In the genomic region with DNA sequence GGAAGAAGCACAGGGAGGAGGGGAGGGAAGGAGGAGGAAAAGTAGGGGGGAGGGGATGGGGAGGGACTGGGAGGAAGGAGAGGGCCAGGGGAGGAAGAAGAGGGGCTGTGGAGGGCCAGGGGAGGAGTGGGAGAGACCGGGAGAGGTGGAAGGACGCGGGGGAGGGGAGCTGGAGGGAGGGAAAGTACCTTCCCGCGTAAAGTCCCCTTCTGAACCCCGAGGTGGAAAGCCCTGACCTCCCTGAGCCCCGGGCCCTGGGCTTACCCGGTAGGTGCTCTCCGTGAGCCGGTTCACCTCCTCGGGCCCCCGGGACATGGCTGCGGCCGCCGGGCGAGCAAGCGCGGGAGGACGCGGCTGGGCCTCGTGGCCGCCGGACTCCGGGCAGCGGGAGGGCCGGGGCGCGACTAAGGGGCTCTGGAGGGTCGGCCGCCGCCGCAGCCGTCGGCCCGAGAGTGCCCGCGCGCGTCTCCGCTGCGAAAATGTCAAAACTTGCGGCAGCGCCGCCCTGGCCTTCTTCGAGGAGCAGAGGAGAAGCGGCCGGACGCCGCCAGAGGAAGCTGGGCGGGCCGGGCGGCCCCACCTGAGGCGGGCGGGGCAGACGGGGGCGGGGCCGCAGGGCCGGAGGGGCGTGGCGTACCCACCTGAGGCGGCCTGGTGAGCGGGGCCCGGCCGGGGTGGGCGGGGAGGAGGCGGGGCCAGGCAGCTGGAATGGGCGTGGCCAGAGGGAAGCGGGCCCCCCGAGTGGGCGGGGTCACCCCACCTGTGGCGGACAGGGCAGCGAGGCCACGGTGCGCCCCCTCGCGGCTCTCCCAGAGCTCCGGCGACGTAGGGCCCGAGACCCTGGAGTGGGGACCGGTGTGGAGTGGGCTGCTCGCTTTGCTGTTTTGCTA, we compare ENCODE assay signal across 8 cellular contexts. TPM values are rescaled to one million over a fixed set of nuclear protein-coding genes. Genes with fewer than 3 reads are reported as not detected.
A peak's percentile ranks its signal among the peaks of the same experiment; 100 is the strongest.
DNase-seq lines count a peak whose midpoint lies in the region; ATAC-seq, FAIRE-seq and TF ChIP-seq lines count a peak whose summit lies in the region.

A gene with protein sequence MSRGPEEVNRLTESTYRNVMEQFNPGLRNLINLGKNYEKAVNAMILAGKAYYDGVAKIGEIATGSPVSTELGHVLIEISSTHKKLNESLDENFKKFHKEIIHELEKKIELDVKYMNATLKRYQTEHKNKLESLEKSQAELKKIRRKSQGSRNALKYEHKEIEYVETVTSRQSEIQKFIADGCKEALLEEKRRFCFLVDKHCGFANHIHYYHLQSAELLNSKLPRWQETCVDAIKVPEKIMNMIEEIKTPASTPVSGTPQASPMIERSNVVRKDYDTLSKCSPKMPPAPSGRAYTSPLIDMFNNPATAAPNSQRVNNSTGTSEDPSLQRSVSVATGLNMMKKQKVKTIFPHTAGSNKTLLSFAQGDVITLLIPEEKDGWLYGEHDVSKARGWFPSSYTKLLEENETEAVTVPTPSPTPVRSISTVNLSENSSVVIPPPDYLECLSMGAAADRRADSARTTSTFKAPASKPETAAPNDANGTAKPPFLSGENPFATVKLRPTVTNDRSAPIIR (minus strand): TSS at position 553 of the 890 bp plus-strand sequence. CDS start 238 bp downstream, at position 315.

- POLR2A ChIA-PET in Caco-2 (lab: Charles Lee) = interaction anchor here (0.5 to 1.1 kb wide), 9 partner anchors 8 to 120 kb away, joined by 3 to 7 read pairs (median 5); no protein-coding TSS in a partner anchor

- H3K4me1 ChIP-seq in Caco-2 = peaks cover 26% of the 10 kb centered on the region
- peaks cover 5% of the 10 kb centered on the region for H3K4me1 ChIP-seq in OCI-LY1 (ENCODE audit: insufficient read depth, low read length, severe bottlenecking)
- H3K4me1 ChIP-seq in neural progenitor cell = peaks cover 16% of the 10 kb centered on the region
- H3K4me1 ChIP-seq in suprapubic skin = peaks cover 17% of the 10 kb centered on the region

- DNase-seq in Caco-2 (peak; percentile 96 to 99), HTR-8/SVneo (ENCODE audit: insufficient read length, low spot score) (peak; percentile 81), fibroblast of mammary gland (ENCODE audit: low read depth) (peak; percentile 29), neural progenitor cell (ENCODE audit: low spot score) (peak; percentile 96), suprapubic skin (ENCODE audit: low spot score in 2 of 2) (peak; percentile 86 to 89)
- DNase-seq in activated T-cell treated with anti-CD3 and anti-CD28 coated beads, Interleukin-2, amount 50 U/mL, for 48 hours = peak; percentile 88 to 94

- WGBS in suprapubic skin = under 1% methylated on average over 28 of the region's 82 CpGs

- no peak for TF ChIP-seq POLR2A in suprapubic skin (IDR thresholded peaks at IDR 0.05)

- intact Hi-C loops in Caco-2 (cut with micrococcal nuclease; ENCODE audit: unreplicated experiment) = loop anchor here (1.0 to 2.0 kb wide), 2 partner anchors 40 to 106 kb away; no protein-coding TSS in a partner anchor

- H3K4me2 ChIP-seq in OCI-LY1 (ENCODE audit: low read length) (peak within 1 kb of the TSS; percentile 64), neural progenitor cell (peak within 1 kb of the TSS; percentile 77)

- peaks cover 41% of the 10 kb centered on the region for H3K36me3 Mint-ChIP-seq in Caco-2 (ENCODE audit: insufficient read depth, unreplicated experiment)
- H3K36me3 Mint-ChIP-seq in neural progenitor cell = peaks cover 2% of the 10 kb centered on the region

- H3K4me3 Mint-ChIP-seq in Caco-2 (ENCODE audit: unreplicated experiment) (peak within 1 kb of the TSS; percentile 75), neural progenitor cell (peak within 1 kb of the TSS; percentile 81)

- H3F3A ChIP-seq in OCI-LY1 (ENCODE audit: insufficient read depth, low read length) (no peaks in the 10 kb centered on the region), neural progenitor cell (ENCODE audit: low read depth) (peaks cover 19% of the 10 kb centered on the region)

- H3K4me3 ChIP-seq in Caco-2 (ENCODE audit: low read depth, low read length) (peak within 1 kb of the TSS; percentile 90), OCI-LY1 (ENCODE audit: low read depth, low read length, poor library complexity, severe bottlenecking) (peak within 1 kb of the TSS; percentile 49), fibroblast of mammary gland (ENCODE audit: control insufficient read depth, low read depth, low read length) (peak within 1 kb of the TSS; percentile 41), neural progenitor cell (peak within 1 kb of the TSS; percentile 72), suprapubic skin (peak within 1 kb of the TSS; percentile 74)

- peaks cover 9% of the 10 kb centered on the region for H3K9me3 ChIP-seq in Caco-2
- H3K9me3 ChIP-seq in OCI-LY1 (ENCODE audit: low read length) = no peaks in the 10 kb centered on the region
- no peaks in the 10 kb centered on the region for H3K9me3 ChIP-seq in neural progenitor cell (ENCODE audit: low read depth)
- no peaks in the 10 kb centered on the region for H3K9me3 ChIP-seq in suprapubic skin

- H4K20me1 ChIP-seq in OCI-LY1 (ENCODE audit: insufficient read depth, low read length) (no peaks in the 10 kb centered on the region), neural progenitor cell (ENCODE audit: low read depth) (peaks cover 21% of the 10 kb centered on the region)

- H2AFZ ChIP-seq in OCI-LY1 (ENCODE audit: low read length) (no peak within 1 kb of the TSS), neural progenitor cell (replicated peaks) (peak within 1 kb of the TSS; percentile 96)

- TF ChIP-seq EP300 in suprapubic skin (IDR thresholded peaks at IDR 0.05) = no peak

- H3K27me3 Mint-ChIP-seq in Caco-2 (ENCODE audit: insufficient read depth, unreplicated experiment) (no peaks in the 10 kb centered on the region), neural progenitor cell (ENCODE audit: insufficient read depth, low read depth) (peaks cover 15% of the 10 kb centered on the region)

- no peak for FAIRE-seq in HTR-8/SVneo (lab: Jason Lieb, UNC)

- no TSS peak for BruUV-seq in Caco-2 (replicated peaks; lab: Mats Ljungman, UMichigan)

- no peaks in the 10 kb centered on the region for H3K36me3 ChIP-seq in Caco-2 (ENCODE audit: control insufficient read depth, insufficient read depth, low read length)
- H3K36me3 ChIP-seq in OCI-LY1 (ENCODE audit: insufficient read depth, low read length) = no peaks in the 10 kb centered on the region
- no peaks in the 10 kb centered on the region for H3K36me3 ChIP-seq in neural progenitor cell
- H3K36me3 ChIP-seq in suprapubic skin = no peaks in the 10 kb centered on the region

- no peaks in the 10 kb centered on the region for H3K79me2 ChIP-seq in OCI-LY1 (ENCODE audit: insufficient read depth, low read length)
- H3K79me2 ChIP-seq in neural progenitor cell (ENCODE audit: low read depth) = peaks cover 43% of the 10 kb centered on the region

- TF ChIP-seq CTCF in Caco-2 (IDR thresholded peaks at IDR 0.05; ENCODE audit: insufficient read depth in 1 of 2, low read depth in 1 of 2, low read length in 1 of 2, severe bottlenecking in 1 of 2, unreplicated experiment in 1 of 2) = peak; percentile 92 to 93
- TF ChIP-seq CTCF in OCI-LY1 (IDR thresholded peaks at IDR 0.05; ENCODE audit: low read length) = peak; percentile 73
- TF ChIP-seq CTCF in fibroblast of mammary gland (conservative IDR thresholded peaks at IDR 0.05; ENCODE audit: control insufficient read depth, insufficient read depth, low read depth, low read length) = no peak
- peak; percentile 74 for TF ChIP-seq CTCF in neural progenitor cell (IDR thresholded peaks at IDR 0.05)
- peak; percentile 18 to 58 for TF ChIP-seq CTCF in suprapubic skin (IDR thresholded peaks at IDR 0.05)

- H3K27ac Mint-ChIP-seq in Caco-2 (ENCODE audit: unreplicated experiment) = peak within 1 kb of the TSS; percentile 67
- no peak within 1 kb of the TSS for H3K27ac Mint-ChIP-seq in neural progenitor cell

- H3K9me3 Mint-ChIP-seq in Caco-2 (ENCODE audit: unreplicated experiment) = no peaks in the 10 kb centered on the region
- H3K9me3 Mint-ChIP-seq in neural progenitor cell = no peaks in the 10 kb centered on the region

- H3K27ac ChIP-seq in OCI-LY1 (ENCODE audit: low read depth, low read length, poor library complexity, severe bottlenecking) (no peak within 1 kb of the TSS), neural progenitor cell (peak within 1 kb of the TSS; percentile 53), suprapubic skin (peak within 1 kb of the TSS; percentile 69)

- H3K27me3 ChIP-seq in Caco-2 (replicated peaks; ENCODE audit: control insufficient read depth, insufficient read depth, low read length) (no peaks in the 10 kb centered on the region), OCI-LY1 (ENCODE audit: insufficient read depth, low read length) (peaks cover 14% of the 10 kb centered on the region; the same call in 1 of the 2 replicates), neural progenitor cell (no peaks in the 10 kb centered on the region), suprapubic skin (peaks cover 25% of the 10 kb centered on the region)

- CTCF ChIA-PET in Caco-2 (lab: Charles Lee) = interaction anchor here (0.5 to 2.8 kb wide), 17 partner anchors 8 to 288 kb away, joined by 3 to 22 read pairs (median 5); a partner anchor contains a TSS

- peak; percentile 76 for ATAC-seq in GM21447 (IDR thresholded peaks at IDR 0.05; ENCODE audit: unreplicated experiment)

- H3K9me2 ChIP-seq in OCI-LY1 (ENCODE audit: low read depth, low read length) = no peaks in the 10 kb centered on the region

- H3K4me1 Mint-ChIP-seq in Caco-2 (ENCODE audit: low read depth, unreplicated experiment) (peaks cover 17% of the 10 kb centered on the region), neural progenitor cell (peaks cover 12% of the 10 kb centered on the region)

- H3K9ac ChIP-seq in OCI-LY1 (ENCODE audit: low read length) (no peak within 1 kb of the TSS), neural progenitor cell (no peak within 1 kb of the TSS)

RNA-seq across cellular contexts. Expression of the gene that starts here (rescaled TPM):
- total RNA-seq in Caco-2 (2022) = 60.9 and 66.9 TPM in 2 replicates
- 29.5 and 35.1 TPM in 2 replicates for total RNA-seq in neural progenitor cell (ENCODE audit: low replicate concordance)
- total RNA-seq in suprapubic skin = 10 to 100 TPM; 24.3 to 28.2 (median 26.9) TPM

Comparison
In these comparisons a context has a peak if more than half of its experiments do, and no peak if none do; other contexts are left out.
1. DNase-seq: peak in every context shown above with its lines; median percentile 98 in Caco-2; 96 in neural progenitor cell; 91 in activated T-cell treated with anti-CD3 and anti-CD28 coated beads, Interleukin-2, amount 50 U/mL, for 48 hours; 88 in suprapubic skin; 81 in HTR-8/SVneo; 29 in fibroblast of mammary gland.